In genomic region chr3:111669926-111670630, GRCh38 we compare ENCODE assay signal across 15 cellular contexts. TPM values are rescaled to one million over a fixed set of nuclear protein-coding genes. Genes with fewer than 3 reads are reported as not detected.
DNase-seq lines count a peak whose midpoint lies in the region; ATAC-seq and TF ChIP-seq lines count a peak whose summit lies in the region.
"Had no signal": no experiment of that assay in that cellular context is flagged by ENCODE, and none has a peak within 500 bp of the region (broad histone marks: within the 10 kb centered on the region; RNA-seq: fewer than 3 reads in every experiment).

No MANE protein-coding gene starts in this region.

- H3K4ac ChIP-seq in mesenchymal stem cell (ENCODE audit: low read depth in 1 of 2, low read length in 2 of 2), result no peak overlapping the region

- DNase-seq in AG10803 (ENCODE audit: low read depth), result peak; percentile 36
- peak; percentile 90 for DNase-seq in M059J (ENCODE audit: low read depth)
- DNase-seq in astrocyte of the hippocampus (ENCODE audit: low read depth, low spot score), result peak; percentile 63
- DNase-seq in mesenchymal stem cell, result peak; percentile 70
- DNase-seq in cerebellar cortex (ENCODE audit: low spot score), result no peak
- DNase-seq in mucosa of gallbladder (ENCODE audit: low spot score), result no peak
- no peak for DNase-seq in effector CD8-positive, alpha-beta T cell (lab: John Stamatoyannopoulos, UW)
- DNase-seq: GF-D8; MM.1S; stimulated activated CD4-positive, alpha-beta T cell treated with anti-CD3 and anti-CD28 coated beads, Interleukin-15, amount 100 ng/mL, for 24 hours; stimulated activated CD8-positive, alpha-beta memory T cell treated with anti-CD3 and anti-CD28 coated beads, Interleukin-4, amount 100 ng/mL, for 48 hours had no signal

- H2BK5ac ChIP-seq in mesenchymal stem cell (ENCODE audit: low read depth, low read length, poor library complexity, severe bottlenecking), result peak overlapping the region; percentile 1

- peak overlapping the region in 1 of 2 experiments; percentile 16 for H3K18ac ChIP-seq in mesenchymal stem cell (ENCODE audit: low read depth in 1 of 2, low read length in 2 of 2)

- no peak for ATAC-seq in GM18511 (IDR thresholded peaks at IDR 0.05; ENCODE audit: unreplicated experiment)
- ATAC-seq: Panc1 had no signal

- H3K4me3 ChIP-seq in AG10803 (ENCODE audit: low read length), result no peak overlapping the region
- H3K4me3 ChIP-seq in mesenchymal stem cell (ENCODE audit: insufficient read depth in 1 of 2, low read depth in 1 of 2, low read length in 2 of 2), result no peak overlapping the region
- H3K4me3 ChIP-seq: neural progenitor cell had no signal

- peak overlapping the region; percentile 54 for H2AK5ac ChIP-seq in mesenchymal stem cell (ENCODE audit: low read length, severe bottlenecking)

- H2BK15ac ChIP-seq in mesenchymal stem cell (ENCODE audit: low read depth, poor library complexity, severe bottlenecking), result peak overlapping the region; percentile 63

- TF ChIP-seq CTCF in AG10803 (conservative IDR thresholded peaks at IDR 0.05; ENCODE audit: low read length), result no peak

- no peak overlapping the region for H3K23ac ChIP-seq in mesenchymal stem cell (ENCODE audit: low read length in 2 of 2)

- 35% methylated on average over 7 of the region's 7 CpGs for WGBS in mesenchymal stem cell

- H2BK12ac ChIP-seq in mesenchymal stem cell (ENCODE audit: low read length in 2 of 2), result no peak overlapping the region

- H3K4me2 ChIP-seq in mesenchymal stem cell (ENCODE audit: low read length, poor library complexity, severe bottlenecking), result no peak overlapping the region
- H3K4me2 ChIP-seq: neural progenitor cell had no signal

- no peaks in the 10 kb centered on the region for H3K9me3 ChIP-seq in mesenchymal stem cell (ENCODE audit: control insufficient read depth, low read length)

- peaks cover 5% of the 10 kb centered on the region for H3K79me1 ChIP-seq in mesenchymal stem cell (replicated peaks; ENCODE audit: low read length, poor library complexity, severe bottlenecking)

- no peak overlapping the region for H4K91ac ChIP-seq in mesenchymal stem cell (ENCODE audit: low read length)

- peak overlapping the region; percentile 19 for H4K8ac ChIP-seq in mesenchymal stem cell (ENCODE audit: low read length)

- H3K36me3 ChIP-seq in mesenchymal stem cell (ENCODE audit: control insufficient read depth in 1 of 2, insufficient read depth in 2 of 2, low read depth in 1 of 2, low read length in 2 of 2), result no peaks in the 10 kb centered on the region
- H3K36me3 ChIP-seq: neural progenitor cell had no signal

- H3K14ac ChIP-seq in mesenchymal stem cell (ENCODE audit: low read length in 2 of 2), result no peak overlapping the region

- peaks cover 7% of the 10 kb centered on the region for H3K4me1 ChIP-seq in mesenchymal stem cell (ENCODE audit: control insufficient read depth, insufficient read depth, low read depth, low read length)
- H3K4me1 ChIP-seq: neural progenitor cell had no signal

- peak overlapping the region; percentile 89 for H3K27ac ChIP-seq in mesenchymal stem cell (ENCODE audit: low read length, poor library complexity, severe bottlenecking)
- H3K27ac ChIP-seq: C4-2B, neural progenitor cell had no signal

- no peaks in the 10 kb centered on the region for H3K27me3 ChIP-seq in mesenchymal stem cell (ENCODE audit: control insufficient read depth in 1 of 2, insufficient read depth in 1 of 2, low read length in 2 of 2)

- no peak overlapping the region for H2BK120ac ChIP-seq in mesenchymal stem cell (ENCODE audit: low read depth, low read length)

- H2AFZ ChIP-seq in mesenchymal stem cell (ENCODE audit: low read depth, low read length), result peak overlapping the region; percentile 93
- H2AFZ ChIP-seq: neural progenitor cell had no signal

- peak overlapping the region; percentile 37 for H3K9ac ChIP-seq in mesenchymal stem cell (ENCODE audit: low read length)
- H3K9ac ChIP-seq: neural progenitor cell had no signal

RNA-seq across cellular contexts. Expression of gene PLCXD2, which starts 4.4 kb away (rescaled TPM):
- total RNA-seq in M059J (2014; rRNA removed; shearing (Covaris generic)), result 0.79 and 0.96 TPM in 2 replicates
- polyA plus RNA-seq in mesenchymal stem cell (2013, experiment 1 of 2), result 0.83 TPM
- 0.84 TPM for polyA plus RNA-seq in mesenchymal stem cell (2013, experiment 2 of 2)
- 7.2 TPM for total RNA-seq in mucosa of gallbladder

Comparison
In these comparisons a context has a peak if more than half of its experiments do, and no peak if none do; other contexts are left out.
1. DNase-seq: peak in AG10803 (single experiment), M059J (single experiment), astrocyte of the hippocampus (single experiment) and mesenchymal stem cell (single experiment); none in cerebellar cortex (single experiment), mucosa of gallbladder (single experiment) and effector CD8-positive, alpha-beta T cell (single experiment).